8 cellular contexts compared by ENCODE assay signal in genomic region chr16:4801962-4802658, GRCh38. TPM values are rescaled to one million over a fixed set of nuclear protein-coding genes. Genes with fewer than 3 reads are reported as not detected.
DNase-seq lines count a peak whose midpoint lies in the region; ATAC-seq and TF ChIP-seq lines count a peak whose summit lies in the region.

A gene with protein sequence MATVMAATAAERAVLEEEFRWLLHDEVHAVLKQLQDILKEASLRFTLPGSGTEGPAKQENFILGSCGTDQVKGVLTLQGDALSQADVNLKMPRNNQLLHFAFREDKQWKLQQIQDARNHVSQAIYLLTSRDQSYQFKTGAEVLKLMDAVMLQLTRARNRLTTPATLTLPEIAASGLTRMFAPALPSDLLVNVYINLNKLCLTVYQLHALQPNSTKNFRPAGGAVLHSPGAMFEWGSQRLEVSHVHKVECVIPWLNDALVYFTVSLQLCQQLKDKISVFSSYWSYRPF (minus strand): TSS chr16:4802633. CDS start chr16:4802571, 62 bp downstream.

- H3K4me1 ChIP-seq in BLaER1 (peaks cover 47% of the 10 kb centered on the region), ectodermal cell (ENCODE audit: control insufficient read depth, insufficient read depth, low read length) (peaks cover 13% of the 10 kb centered on the region)

- H3K4me3 Mint-ChIP-seq in activated CD8-positive, alpha-beta T cell treated with anti-CD3 and anti-CD28 coated beads for 36 hours = peak within 1 kb of the TSS; percentile 75

- no peak for TF ChIP-seq CTCF in activated CD8-positive, alpha-beta T cell treated with anti-CD3 and anti-CD28 coated beads for 36 hours (IDR thresholded peaks at IDR 0.05)

- peaks cover 57% of the 10 kb centered on the region for H3K36me3 ChIP-seq in BLaER1
- H3K36me3 ChIP-seq in ectodermal cell (ENCODE audit: control insufficient read depth, insufficient read depth, low read length) = peaks cover 15% of the 10 kb centered on the region

- POLR2A ChIA-PET in activated CD8-positive, alpha-beta T cell treated with anti-CD3 and anti-CD28 coated beads for 36 hours (lab: Charles Lee) = interaction anchor here (0.9 to 1.1 kb wide), 2 partner anchors 37 to 64 kb away, joined by 3 to 4 read pairs; no protein-coding TSS in a partner anchor

- intact Hi-C loops in activated CD8-positive, alpha-beta T cell treated with anti-CD3 and anti-CD28 coated beads for 36 hours (cut with micrococcal nuclease) = no loop called here

- DNase-seq in NCI-H524 treated with DMSO at 0.1 percent for 48 hours (lab: John Stamatoyannopoulos, UW) (peak; percentile 20), medulla oblongata (ENCODE audit: extremely low spot score) (peak; percentile 51)
- peak; percentile 84 for DNase-seq in activated CD8-positive, alpha-beta T cell treated with anti-CD3 and anti-CD28 coated beads for 36 hours
- DNase-seq in stimulated activated CD4-positive, alpha-beta T cell treated with anti-CD3 and anti-CD28 coated beads, TNF-alpha, amount 100 ng/mL, for 48 hours (ENCODE audit: low read depth in 3 of 3) = peak; percentile 39 to 65 (median 46)

- H3K27ac ChIP-seq in BLaER1 = peak within 1 kb of the TSS; percentile 84
- peak within 1 kb of the TSS; percentile 93 for H3K27ac ChIP-seq in ectodermal cell (ENCODE audit: insufficient read depth, low read depth, low read length, poor library complexity, severe bottlenecking)

- no peaks in the 10 kb centered on the region for H3K9me3 Mint-ChIP-seq in activated CD8-positive, alpha-beta T cell treated with anti-CD3 and anti-CD28 coated beads for 36 hours

- whole genome bisulfite sequencing in ectodermal cell, 2 experiments = 0% methylated on average over 70 of the region's 70 CpGs

- peak within 1 kb of the TSS; percentile 82 for H3K9ac ChIP-seq in BLaER1

- H4K20me1 ChIP-seq in BLaER1 = peaks cover 22% of the 10 kb centered on the region

- CTCF ChIA-PET in activated CD8-positive, alpha-beta T cell treated with anti-CD3 and anti-CD28 coated beads for 36 hours (lab: Charles Lee) = interaction anchor here (1.0 kb wide), 1 partner anchor 398 kb away, joined by 3 read pairs; no protein-coding TSS in a partner anchor

- H3K4me3 ChIP-seq in BLaER1 (peak within 1 kb of the TSS; percentile 87), ectodermal cell (ENCODE audit: insufficient read depth, low read depth, low read length) (peak within 1 kb of the TSS; percentile 79)

- peak within 1 kb of the TSS; percentile 100 for H3K4me2 ChIP-seq in BLaER1

- H3K27me3 Mint-ChIP-seq in activated CD8-positive, alpha-beta T cell treated with anti-CD3 and anti-CD28 coated beads for 36 hours = no peaks in the 10 kb centered on the region

- peak within 1 kb of the TSS; percentile 64 for H3K27ac Mint-ChIP-seq in activated CD8-positive, alpha-beta T cell treated with anti-CD3 and anti-CD28 coated beads for 36 hours

- ATAC-seq in GM19324 (IDR thresholded peaks at IDR 0.05; ENCODE audit: low FRiP score, unreplicated experiment) (peak; percentile 67), HG03457 (IDR thresholded peaks at IDR 0.05; ENCODE audit: unreplicated experiment) (peak; percentile 38)
- peak; percentile 57 for ATAC-seq in activated CD8-positive, alpha-beta T cell treated with anti-CD3 and anti-CD28 coated beads for 36 hours

- no peaks in the 10 kb centered on the region for H3K27me3 ChIP-seq in BLaER1
- H3K27me3 ChIP-seq in ectodermal cell (ENCODE audit: control insufficient read depth, insufficient read depth, low read length, poor library complexity, severe bottlenecking) = no peaks in the 10 kb centered on the region

- peaks cover 2% of the 10 kb centered on the region for H3K36me3 Mint-ChIP-seq in activated CD8-positive, alpha-beta T cell treated with anti-CD3 and anti-CD28 coated beads for 36 hours (ENCODE audit: low read depth)

- peaks cover 13% of the 10 kb centered on the region for H3K4me1 Mint-ChIP-seq in activated CD8-positive, alpha-beta T cell treated with anti-CD3 and anti-CD28 coated beads for 36 hours (ENCODE audit: low read depth)

- H3K9me3 ChIP-seq in BLaER1 (no peaks in the 10 kb centered on the region), ectodermal cell (ENCODE audit: control insufficient read depth, low read length) (no peaks in the 10 kb centered on the region)

RNA-seq across cellular contexts. Expression of the gene that starts here (rescaled TPM):
- total RNA-seq in activated CD8-positive, alpha-beta T cell treated with anti-CD3 and anti-CD28 coated beads for 36 hours = 1 to 10 TPM; 3.3 to 3.7 TPM
- polyA plus RNA-seq in ectodermal cell (2013, experiment 1 of 4) = 42.7 TPM
- polyA plus RNA-seq in ectodermal cell (2013, experiment 2 of 4) = 51.3 TPM
- 36.3 TPM for polyA plus RNA-seq in ectodermal cell (2013, experiment 3 of 4)
- polyA plus RNA-seq in ectodermal cell (2013, experiment 4 of 4) = 42.0 TPM

Comparison
In these comparisons a context has a peak if more than half of its experiments do, and no peak if none do; other contexts are left out.
1. Peak in every context shown above with its lines: DNase-seq, ATAC-seq, H3K4me3 ChIP-seq and H3K27ac ChIP-seq.
2. DNase-seq: peak in every context shown above with its lines; median percentile 84 in activated CD8-positive, alpha-beta T cell treated with anti-CD3 and anti-CD28 coated beads for 36 hours; 51 in medulla oblongata; 46 in stimulated activated CD4-positive, alpha-beta T cell treated with anti-CD3 and anti-CD28 coated beads, TNF-alpha, amount 100 ng/mL, for 48 hours; 20 in NCI-H524 treated with DMSO at 0.1 percent for 48 hours.